20 cellular contexts compared by ENCODE assay signal in the genomic region with DNA sequence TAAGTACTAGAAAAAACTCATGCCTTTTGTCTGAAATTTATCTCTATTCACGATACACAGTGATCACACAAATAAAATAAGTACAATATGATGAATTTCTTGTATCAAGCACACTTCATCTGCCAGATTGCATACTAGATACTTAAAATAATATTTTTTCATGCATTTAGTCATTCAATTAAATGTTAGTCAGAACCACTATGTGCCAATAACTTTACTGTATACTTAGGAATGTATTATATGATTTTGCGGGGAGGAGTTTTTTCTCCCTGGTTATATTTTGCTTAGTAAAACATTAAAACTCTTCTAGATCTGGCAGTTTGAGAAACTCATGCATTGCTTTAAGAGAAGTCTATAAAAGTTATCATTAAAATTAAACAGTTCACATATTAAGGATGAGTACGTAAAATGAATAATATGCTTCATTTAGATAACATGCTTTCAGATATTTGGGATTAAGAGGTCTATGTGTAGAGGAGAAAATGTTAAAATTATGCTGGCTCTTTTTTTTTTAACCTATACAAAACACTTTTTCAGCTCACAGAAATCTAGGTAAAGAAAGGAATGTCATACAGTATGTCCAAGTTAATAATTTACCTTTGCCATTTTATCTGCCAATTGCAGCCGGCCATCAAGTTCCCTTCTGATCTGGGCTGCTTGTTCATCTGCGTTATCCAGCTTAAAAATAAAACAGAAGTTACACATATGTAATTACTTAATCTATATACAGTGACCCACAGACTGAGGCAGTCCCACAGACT.
DNase-seq lines count a peak whose midpoint lies in the region; ATAC-seq, FAIRE-seq and TF ChIP-seq lines count a peak whose summit lies in the region.
"Had no signal": no experiment of that assay in that cellular context is flagged by ENCODE, and none has a peak within 500 bp of the region (broad histone marks: within the 10 kb centered on the region; RNA-seq: fewer than 3 reads in every experiment).

No MANE protein-coding gene starts in this region.

- H3K9me3 ChIP-seq in breast epithelium (no peaks in the 10 kb centered on the region), astrocyte (ENCODE audit: insufficient read depth, low read depth, low read length) (no peaks in the 10 kb centered on the region), hepatocyte (ENCODE audit: low read depth) (no peaks in the 10 kb centered on the region), skeletal muscle satellite cell (replicated peaks; ENCODE audit: low read length) (no peaks in the 10 kb centered on the region)

- POLR2A ChIA-PET in MCF 10A (lab: Yijun Ruan, JAX), result interaction anchor here (0.7 kb wide), 1 partner anchor 292 kb away, joined by 4 read pairs; no protein-coding TSS in a partner anchor

- H3K9me2 ChIP-seq in hepatocyte (replicated peaks; ENCODE audit: insufficient read depth), result no peaks in the 10 kb centered on the region

- H3K4me3 ChIP-seq in breast epithelium (no peak overlapping the region), astrocyte (ENCODE audit: insufficient read depth, low read depth, low read length) (no peak overlapping the region), hepatocyte (no peak overlapping the region), skeletal muscle satellite cell (ENCODE audit: low read length) (no peak overlapping the region)
- H3K4me3 ChIP-seq: GM23338 had no signal

- H3K27me3 Mint-ChIP-seq in MCF 10A (ENCODE audit: insufficient read depth, unreplicated experiment) (no peaks in the 10 kb centered on the region), astrocyte (ENCODE audit: low read depth, unreplicated experiment) (no peaks in the 10 kb centered on the region)

- CTCF ChIA-PET in MCF 10A (lab: Yijun Ruan, JAX), result no interaction called here

- intact Hi-C loops in MCF 10A (cut with micrococcal nuclease) (no loop called here), breast epithelium (cut with DNase I; ENCODE audit: low total_unique reads) (no loop called here)

- H3K36me3 Mint-ChIP-seq in MCF 10A (ENCODE audit: insufficient read depth, unreplicated experiment) (no peaks in the 10 kb centered on the region), astrocyte (ENCODE audit: low read depth, unreplicated experiment) (no peaks in the 10 kb centered on the region)

- H3K9ac ChIP-seq in astrocyte (ENCODE audit: low read length), result no peak overlapping the region
- peak overlapping the region; percentile 21 for H3K9ac ChIP-seq in skeletal muscle satellite cell (ENCODE audit: low read depth, low read length)

- no peak overlapping the region for H3K4me3 Mint-ChIP-seq in MCF 10A (ENCODE audit: unreplicated experiment)
- no peak overlapping the region for H3K4me3 Mint-ChIP-seq in astrocyte (ENCODE audit: unreplicated experiment)
- H3K4me3 Mint-ChIP-seq: GM23338 had no signal

- 73% methylated on average over 5 of the region's 5 CpGs for WGBS in hepatocyte (ENCODE audit: low lambda C conversion rate, missing lambda C conversion rate)

- peak; percentile 2 for DNase-seq in MCF 10A (ENCODE audit: unreplicated experiment)
- DNase-seq in breast epithelium (ENCODE audit: low spot score in 2 of 2), result no peak
- peak; percentile 2 for DNase-seq in astrocyte (ENCODE audit: low read depth)
- DNase-seq in hepatocyte (ENCODE audit: low spot score), result peak; percentile 9
- DNase-seq in GOT3 (lab: John Stamatoyannopoulos, UW), result no peak
- DNase-seq in activated CD8-positive, alpha-beta memory T cell treated with anti-CD3 and anti-CD28 coated beads, Interleukin-2, amount 50 U/mL, for 48 hours, result no peak
- DNase-seq: 8988T, COR-L47, DMS153, NCI-H1417, NCI-H1930, NCI-H2171, NCI-H446 treated with DMSO at 0.1 percent for 48 hours, NCI-H748 treated with DMSO at 0.1 percent for 48 hours, Right ventricle myocardium superior had no signal

- H3K36me3 ChIP-seq in breast epithelium, result no peaks in the 10 kb centered on the region
- no peaks in the 10 kb centered on the region for H3K36me3 ChIP-seq in astrocyte (ENCODE audit: insufficient read depth, low read length)
- H3K36me3 ChIP-seq in hepatocyte (replicated peaks; ENCODE audit: insufficient read depth, low read depth), result no peaks in the 10 kb centered on the region
- H3K36me3 ChIP-seq in skeletal muscle satellite cell (ENCODE audit: insufficient read depth, low read length), result no peaks in the 10 kb centered on the region

- TF ChIP-seq CTCF in MCF 10A (IDR thresholded peaks at IDR 0.05; ENCODE audit: unreplicated experiment), result no peak
- TF ChIP-seq CTCF in breast epithelium (IDR thresholded peaks at IDR 0.05), result no peak
- no peak for TF ChIP-seq CTCF in astrocyte (IDR thresholded peaks at IDR 0.05; ENCODE audit: insufficient read depth, low read depth, low read length)
- TF ChIP-seq CTCF in hepatocyte (IDR thresholded peaks at IDR 0.05; ENCODE audit: poor library complexity), result no peak

- no peaks in the 10 kb centered on the region for H3K4me1 Mint-ChIP-seq in MCF 10A (ENCODE audit: insufficient read depth, unreplicated experiment)
- H3K4me1 Mint-ChIP-seq in astrocyte (ENCODE audit: low read depth, unreplicated experiment), result peaks cover 2% of the 10 kb centered on the region

- TF ChIP-seq POLR2A in breast epithelium (IDR thresholded peaks at IDR 0.05), result no peak

- H3K4me1 ChIP-seq in breast epithelium (no peaks in the 10 kb centered on the region), astrocyte (ENCODE audit: insufficient read depth, low read length) (no peaks in the 10 kb centered on the region), hepatocyte (ENCODE audit: insufficient read depth) (no peaks in the 10 kb centered on the region), skeletal muscle satellite cell (ENCODE audit: control insufficient read depth, insufficient read depth, low read length) (peaks cover 17% of the 10 kb centered on the region)

- H3K27ac ChIP-seq in breast epithelium, result no peak overlapping the region
- H3K27ac ChIP-seq in astrocyte (ENCODE audit: low read depth, low read length), result no peak overlapping the region
- H3K27ac ChIP-seq in hepatocyte, result no peak overlapping the region
- H3K27ac ChIP-seq: C4-2B had no signal

- no peak overlapping the region for H3K4me2 ChIP-seq in astrocyte (ENCODE audit: low read length)
- H3K4me2 ChIP-seq in hepatocyte, result no peak overlapping the region
- H3K4me2 ChIP-seq in skeletal muscle satellite cell (ENCODE audit: low read length), result peak overlapping the region; percentile 60
- H3K4me2 ChIP-seq: GM23338 had no signal

- H3K79me2 ChIP-seq in astrocyte (ENCODE audit: insufficient read depth, low read length) (no peaks in the 10 kb centered on the region), hepatocyte (no peaks in the 10 kb centered on the region)

- no peaks in the 10 kb centered on the region for H3K27me3 ChIP-seq in breast epithelium
- H3K27me3 ChIP-seq in astrocyte (ENCODE audit: insufficient read depth, low read length), result no peaks in the 10 kb centered on the region
- no peaks in the 10 kb centered on the region for H3K27me3 ChIP-seq in hepatocyte
- H3K27me3 ChIP-seq in skeletal muscle satellite cell (ENCODE audit: control insufficient read depth, insufficient read depth, low read length), result no peaks in the 10 kb centered on the region

- ATAC-seq in GM18502 (IDR thresholded peaks at IDR 0.05; ENCODE audit: poor library complexity, unreplicated experiment), result no peak
- ATAC-seq: GM23338, Panc1 had no signal

- H3K27ac Mint-ChIP-seq in MCF 10A (ENCODE audit: low read depth, unreplicated experiment) (no peak overlapping the region), astrocyte (ENCODE audit: unreplicated experiment) (no peak overlapping the region)
- H3K27ac Mint-ChIP-seq: GM23338 had no signal

- no peaks in the 10 kb centered on the region for H4K20me1 ChIP-seq in astrocyte (ENCODE audit: insufficient read depth, low read length)
- no peaks in the 10 kb centered on the region for H4K20me1 ChIP-seq in hepatocyte (ENCODE audit: insufficient read depth, poor library complexity, severe bottlenecking)

- H2AFZ ChIP-seq in astrocyte (ENCODE audit: low read depth, low read length) (no peak overlapping the region), hepatocyte (no peak overlapping the region)
- H2AFZ ChIP-seq: GM23338 had no signal

- no TSS peak for BruUV-seq in MCF 10A (replicated peaks; lab: Mats Ljungman, UMichigan)

- no peak for FAIRE-seq in astrocyte (lab: Jason Lieb, UNC)

- no peaks in the 10 kb centered on the region for H3K9me3 Mint-ChIP-seq in MCF 10A (ENCODE audit: unreplicated experiment)
- H3K9me3 Mint-ChIP-seq in astrocyte (ENCODE audit: unreplicated experiment), result no peaks in the 10 kb centered on the region
- H3K9me3 Mint-ChIP-seq: GM23338 had no signal

Comparison
In these comparisons a context has a peak if more than half of its experiments do, and no peak if none do; other contexts are left out.
1. DNase-seq: peak in MCF 10A (single experiment), astrocyte (single experiment) and hepatocyte (single experiment); none in breast epithelium (0 of 2), GOT3 (single experiment) and activated CD8-positive, alpha-beta memory T cell treated with anti-CD3 and anti-CD28 coated beads, Interleukin-2, amount 50 U/mL, for 48 hours (single experiment).